ENCODE assay signal across 19 cellular contexts in the genomic region with DNA sequence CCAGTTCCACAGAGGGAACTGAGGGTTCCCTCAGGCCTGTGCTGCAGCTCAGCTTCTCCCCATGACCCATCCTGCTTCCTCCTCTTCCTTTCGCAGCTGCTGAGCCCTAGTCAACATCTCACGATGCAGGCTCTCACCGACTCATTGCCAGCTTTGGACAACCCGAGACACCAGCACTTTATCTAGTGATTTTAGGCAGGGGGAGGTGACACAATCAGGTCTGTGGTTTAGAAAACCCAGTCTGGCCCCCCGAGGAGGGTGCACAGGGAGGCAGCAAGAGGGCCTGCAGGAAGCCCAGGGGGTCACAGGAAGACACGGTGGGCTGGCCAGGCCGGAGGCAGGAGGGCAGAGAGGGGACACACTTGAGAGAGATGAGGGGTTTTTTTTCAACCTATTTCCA. TPM values are rescaled to one million over a fixed set of nuclear protein-coding genes. Genes with fewer than 3 reads are reported as not detected.
DNase-seq lines count a peak whose midpoint lies in the region; ATAC-seq and TF ChIP-seq lines count a peak whose summit lies in the region.
"Had no signal": no experiment of that assay in that cellular context is flagged by ENCODE, and none has a peak within 500 bp of the region (broad histone marks: within the 10 kb centered on the region; RNA-seq: fewer than 3 reads in every experiment).

No MANE protein-coding gene starts in this region.

- no peaks in the 10 kb centered on the region for H4K20me1 ChIP-seq in KMS-11 (ENCODE audit: insufficient read depth)

- no peak for DNase-seq in T-helper 2 cell treated with Interferon-gamma antibody and Interleukin-4, amounts not matched to agents 5 μg/mL and 100 μg/mL, for 36 hours (ENCODE audit: low spot score)
- no peak for DNase-seq in T-helper 2 cell
- no peak for DNase-seq in activated T-helper 2 cell treated with anti-CD3 and anti-CD28 coated beads, Interferon-gamma antibody, Interleukin-2, Interleukin-4, amounts not matched to agents 10 μg/mL and 5 μg/mL and 100 μg/mL, durations not matched to agents 14 hours and 24 hours and 36 hours (ENCODE audit: low spot score)
- DNase-seq in naive thymus-derived CD8-positive, alpha-beta T cell: peak in 1 of 10 donors; percentile 4
- DNase-seq in HPDE6-E6E7 (ENCODE audit: extremely low spot score): no peak
- no peak for DNase-seq in stimulated activated CD4-positive, alpha-beta T cell treated with anti-CD3 and anti-CD28 coated beads, Interleukin-12 subunit alpha, Interleukin-12 subunit beta, amount 100 ng/mL, for 4 hours
- DNase-seq in DMS153 treated with DMSO at 0.1 percent for 48 hours (lab: John Stamatoyannopoulos, UW; ENCODE audit: unreplicated experiment): no peak
- DNase-seq: 8988T, dermis blood vessel endothelial cell, GOT3, islet precursor cell, NCI-H2081, nucleus accumbens, RPMI8226, SW 1271, upper lobe of left lung had no signal

- no peak overlapping the region for H3K4me3 ChIP-seq in KMS-11 (IDR thresholded peaks at IDR 0.05; ENCODE audit: insufficient read depth, low read depth, low read length)
- H3K4me3 ChIP-seq: GM12878, upper lobe of left lung had no signal

- ATAC-seq in naive thymus-derived CD8-positive, alpha-beta T cell: peak; percentile 11 to 30
- ATAC-seq: GM12878 had no signal

- H3K36me3 Mint-ChIP-seq in T-helper 2 cell treated with Interferon-gamma antibody and Interleukin-4, amounts not matched to agents 5 μg/mL and 100 μg/mL, for 36 hours (ENCODE audit: low read depth): peaks cover 11% of the 10 kb centered on the region
- H3K36me3 Mint-ChIP-seq in activated T-helper 2 cell treated with anti-CD3 and anti-CD28 coated beads, Interferon-gamma antibody, Interleukin-2, Interleukin-4, amounts not matched to agents 10 μg/mL and 5 μg/mL and 100 μg/mL, durations not matched to agents 14 hours and 24 hours and 36 hours (ENCODE audit: low read depth): peaks cover 12% of the 10 kb centered on the region
- H3K36me3 Mint-ChIP-seq in naive thymus-derived CD8-positive, alpha-beta T cell: no peaks in the 10 kb centered on the region
- H3K36me3 Mint-ChIP-seq: CD14-positive monocyte had no signal

- H3K9me3 Mint-ChIP-seq in T-helper 2 cell treated with Interferon-gamma antibody and Interleukin-4, amounts not matched to agents 5 μg/mL and 100 μg/mL, for 36 hours: peaks cover 23% of the 10 kb centered on the region
- peaks cover 27% of the 10 kb centered on the region for H3K9me3 Mint-ChIP-seq in activated T-helper 2 cell treated with anti-CD3 and anti-CD28 coated beads, Interferon-gamma antibody, Interleukin-2, Interleukin-4, amounts not matched to agents 10 μg/mL and 5 μg/mL and 100 μg/mL, durations not matched to agents 14 hours and 24 hours and 36 hours
- H3K9me3 Mint-ChIP-seq in naive thymus-derived CD8-positive, alpha-beta T cell: peaks cover 0 to 13% (median 2%) of the 10 kb centered on the region in 9 donors

- H3K4me2 ChIP-seq in KMS-11: no peak overlapping the region

- no peaks in the 10 kb centered on the region for H3K4me1 ChIP-seq in KMS-11 (ENCODE audit: low read depth, poor library complexity, severe bottlenecking)

- intact Hi-C loops in activated T-helper 2 cell treated with anti-CD3 and anti-CD28 coated beads, Interferon-gamma antibody, Interleukin-2, Interleukin-4, amounts not matched to agents 10 μg/mL and 5 μg/mL and 100 μg/mL, durations not matched to agents 14 hours and 24 hours and 36 hours (cut with micrococcal nuclease): no loop called here

- no peaks in the 10 kb centered on the region for H3K27me3 Mint-ChIP-seq in T-helper 2 cell treated with Interferon-gamma antibody and Interleukin-4, amounts not matched to agents 5 μg/mL and 100 μg/mL, for 36 hours (ENCODE audit: low read depth)
- H3K27me3 Mint-ChIP-seq in activated T-helper 2 cell treated with anti-CD3 and anti-CD28 coated beads, Interferon-gamma antibody, Interleukin-2, Interleukin-4, amounts not matched to agents 10 μg/mL and 5 μg/mL and 100 μg/mL, durations not matched to agents 14 hours and 24 hours and 36 hours (ENCODE audit: low read depth): no peaks in the 10 kb centered on the region
- no peaks in the 10 kb centered on the region for H3K27me3 Mint-ChIP-seq in naive thymus-derived CD8-positive, alpha-beta T cell

- no peaks in the 10 kb centered on the region for H3K79me2 ChIP-seq in KMS-11 (ENCODE audit: insufficient read depth, low read depth)

- no peaks in the 10 kb centered on the region for H3K36me3 ChIP-seq in KMS-11 (ENCODE audit: insufficient read depth)
- H3K36me3 ChIP-seq: upper lobe of left lung had no signal

- 0 out of 2 replicates have a peak overlapping the region, but pooled peaks have one; percentile 26 for H2AFZ ChIP-seq in KMS-11 (ENCODE audit: low read depth)

- H3K4me3 Mint-ChIP-seq in T-helper 2 cell treated with Interferon-gamma antibody and Interleukin-4, amounts not matched to agents 5 μg/mL and 100 μg/mL, for 36 hours: peak overlapping the region; percentile 60
- H3K4me3 Mint-ChIP-seq in activated T-helper 2 cell treated with anti-CD3 and anti-CD28 coated beads, Interferon-gamma antibody, Interleukin-2, Interleukin-4, amounts not matched to agents 10 μg/mL and 5 μg/mL and 100 μg/mL, durations not matched to agents 14 hours and 24 hours and 36 hours (ENCODE audit: low read depth): no peak overlapping the region
- H3K4me3 Mint-ChIP-seq in naive thymus-derived CD8-positive, alpha-beta T cell: peak overlapping the region in 9 of 10 donors; percentile 50 to 79 (median 76)
- H3K4me3 Mint-ChIP-seq: CD14-positive monocyte had no signal

- no peak overlapping the region for H3K27ac ChIP-seq in KMS-11
- H3K27ac ChIP-seq: upper lobe of left lung had no signal

- POLR2A ChIA-PET in naive thymus-derived CD8-positive, alpha-beta T cell (lab: Charles Lee): interaction anchor here (1.2 kb wide), 1 partner anchor 1050 kb away, joined by 4 read pairs; no protein-coding TSS in a partner anchor

- TF ChIP-seq CTCF in KMS-11 (conservative IDR thresholded peaks at IDR 0.05; ENCODE audit: low read depth, low read length): no peak

- no peak overlapping the region for H3K9ac ChIP-seq in KMS-11

- no peaks in the 10 kb centered on the region; the same call in 1 of the 2 replicates for H3K27me3 ChIP-seq in KMS-11 (ENCODE audit: insufficient read depth, low read depth)
- H3K27me3 ChIP-seq: upper lobe of left lung had no signal

- peak overlapping the region; percentile 60 for H3K27ac Mint-ChIP-seq in T-helper 2 cell treated with Interferon-gamma antibody and Interleukin-4, amounts not matched to agents 5 μg/mL and 100 μg/mL, for 36 hours
- peak overlapping the region; percentile 26 for H3K27ac Mint-ChIP-seq in activated T-helper 2 cell treated with anti-CD3 and anti-CD28 coated beads, Interferon-gamma antibody, Interleukin-2, Interleukin-4, amounts not matched to agents 10 μg/mL and 5 μg/mL and 100 μg/mL, durations not matched to agents 14 hours and 24 hours and 36 hours
- H3K27ac Mint-ChIP-seq in naive thymus-derived CD8-positive, alpha-beta T cell: peak overlapping the region in 9 of 10 donors; percentile 81 to 96 (median 90)
- H3K27ac Mint-ChIP-seq: CD14-positive monocyte had no signal

- H3K4me1 Mint-ChIP-seq in T-helper 2 cell treated with Interferon-gamma antibody and Interleukin-4, amounts not matched to agents 5 μg/mL and 100 μg/mL, for 36 hours (ENCODE audit: low read depth): peaks cover 30% of the 10 kb centered on the region
- peaks cover 22% of the 10 kb centered on the region for H3K4me1 Mint-ChIP-seq in activated T-helper 2 cell treated with anti-CD3 and anti-CD28 coated beads, Interferon-gamma antibody, Interleukin-2, Interleukin-4, amounts not matched to agents 10 μg/mL and 5 μg/mL and 100 μg/mL, durations not matched to agents 14 hours and 24 hours and 36 hours (ENCODE audit: low read depth)
- peaks cover 32 to 60% (median 53%) of the 10 kb centered on the region in 4 donors for H3K4me1 Mint-ChIP-seq in naive thymus-derived CD8-positive, alpha-beta T cell

RNA-seq across cellular contexts. Expression of gene DIO3, which starts 35.4 kb away (rescaled TPM):
- total RNA-seq in activated T-helper 2 cell treated with anti-CD3 and anti-CD28 coated beads, Interferon-gamma antibody, Interleukin-2, Interleukin-4, amounts not matched to agents 10 μg/mL and 5 μg/mL and 100 μg/mL, durations not matched to agents 14 hours and 24 hours and 36 hours: not detected in 2 replicates
- total RNA-seq in naive thymus-derived CD8-positive, alpha-beta T cell: not detected
- not detected for polyA plus RNA-seq in naive thymus-derived CD8-positive, alpha-beta T cell
- total RNA-seq: dermis blood vessel endothelial cell, GM12878 had no signal
- polyA plus RNA-seq: CD14-positive monocyte, GM12878 had no signal

Comparison
In these comparisons a context has a peak if more than half of its experiments do, and no peak if none do; other contexts are left out.
1. H3K27ac Mint-ChIP-seq: peak in every context shown above with its lines; median percentile 90 in naive thymus-derived CD8-positive, alpha-beta T cell; 60 in T-helper 2 cell treated with Interferon-gamma antibody and Interleukin-4, amounts not matched to agents 5 μg/mL and 100 μg/mL, for 36 hours; 26 in activated T-helper 2 cell treated with anti-CD3 and anti-CD28 coated beads, Interferon-gamma antibody, Interleukin-2, Interleukin-4, amounts not matched to agents 10 μg/mL and 5 μg/mL and 100 μg/mL, durations not matched to agents 14 hours and 24 hours and 36 hours.